Comparison of ENCODE assay signal across 21 cellular contexts in genomic region chr7:100944138-100944537, GRCh38. TPM values are rescaled to one million over a fixed set of nuclear protein-coding genes. Genes with fewer than 3 reads are reported as not detected.
DNase-seq lines count a peak whose midpoint lies in the region; ATAC-seq, FAIRE-seq and TF ChIP-seq lines count a peak whose summit lies in the region.
"Had no signal": no experiment of that assay in that cellular context is flagged by ENCODE, and none has a peak within 500 bp of the region (broad histone marks: within the 10 kb centered on the region; RNA-seq: fewer than 3 reads in every experiment).

No MANE protein-coding gene starts in this region.

- H3K79me2 ChIP-seq in HepG2 (ENCODE audit: insufficient read depth, low read length) (no peaks in the 10 kb centered on the region), H1 (ENCODE audit: control insufficient read depth in 1 of 2, insufficient read depth in 2 of 2, low read length in 2 of 2) (no peaks in the 10 kb centered on the region)

- peak overlapping the region; percentile 16; the same call in 1 of the 2 replicates for H2BK5ac ChIP-seq in H1 (ENCODE audit: low read depth, low read length)

- H4K5ac ChIP-seq in H1 (ENCODE audit: insufficient read length, low read depth, low read length): peak overlapping the region; percentile 23

- FAIRE-seq in HepG2 (lab: Jason Lieb, UNC): no peak
- no peak for FAIRE-seq in H1 (lab: Jason Lieb, UNC)
- FAIRE-seq: G401.6, GM12891, GM19239, HTR-8/SVneo had no signal

- TF ChIP-seq RAD21 in HepG2 (CRISPR knock-in tag; IDR thresholded peaks at IDR 0.05) (no peak), H1 (IDR thresholded peaks at IDR 0.05 in 1 of 2, conservative IDR thresholded peaks at IDR 0.05 in 1 of 2; ENCODE audit: low read depth in 2 of 2, low read length in 2 of 2) (no peak)

- H2BK12ac ChIP-seq in H1 (ENCODE audit: low read depth, low read length): no peak overlapping the region

- no peak overlapping the region for H2AFZ ChIP-seq in HepG2 (ENCODE audit: low read length)
- H2AFZ ChIP-seq in H1 (ENCODE audit: low read length): no peak overlapping the region

- TF ChIP-seq CTCF in HepG2 (CRISPR knock-in tag; IDR thresholded peaks at IDR 0.05) (no peak), right lobe of liver (IDR thresholded peaks at IDR 0.05) (no peak), H1 (IDR thresholded peaks at IDR 0.05; ENCODE audit: control extremely low read depth in 1 of 3, insufficient read depth in 1 of 3, low read depth in 1 of 3, low read length in 3 of 3) (no peak)

- H3K27me3 ChIP-seq in HepG2 (ENCODE audit: control insufficient read depth in 1 of 2, insufficient read depth in 2 of 2, low read length in 2 of 2) (peaks cover 0 to 7% of the 10 kb centered on the region in 2 experiments; a peak in 1 of 5 replicates), right lobe of liver (no peaks in the 10 kb centered on the region), HUES64 (ENCODE audit: insufficient read depth, low read length) (no peaks in the 10 kb centered on the region), H1 (replicated peaks in 1 of 4; ENCODE audit: control insufficient read depth in 3 of 4, extremely low read depth in 1 of 4, insufficient read depth in 3 of 4, low read length in 3 of 4) (no peaks in the 10 kb centered on the region)
- H3K27me3 ChIP-seq: BLaER1 treated with 17β-estradiol and CSF1 and Interleukin-3, amounts not matched to agents 10 nM and 100 nM had no signal

- in situ Hi-C loops in HepG2 (cut with HindIII; ENCODE audit: extremely low pct_ligation_motif_present, low pct_unique_long_range_greater_than_20kb): no loop called here

- H3K56ac ChIP-seq in H1 (replicated peaks; ENCODE audit: insufficient read length, low read depth, low read length): no peak overlapping the region

- H2BK20ac ChIP-seq in H1 (ENCODE audit: low read length): peak overlapping the region; percentile 98

- no peak overlapping the region for H3K23ac ChIP-seq in H1 (ENCODE audit: insufficient read length)

- H3K9ac ChIP-seq in HepG2 (ENCODE audit: insufficient read depth, low read depth, low read length): no peak overlapping the region
- H3K9ac ChIP-seq in HUES64 (ENCODE audit: low read depth, low read length): no peak overlapping the region
- H3K9ac ChIP-seq in H1 (replicated peaks in 1 of 4; ENCODE audit: extremely low read depth in 1 of 4, low read depth in 3 of 4, low read length in 3 of 4): no peak overlapping the region
- H3K9ac ChIP-seq: BLaER1 treated with 17β-estradiol and CSF1 and Interleukin-3, amounts not matched to agents 10 nM and 100 nM had no signal

- H3K27ac ChIP-seq in HepG2 (ENCODE audit: extremely low read length, insufficient read depth, low read length): no peak overlapping the region
- H3K27ac ChIP-seq in right lobe of liver: no peak overlapping the region
- peak overlapping the region; percentile 63; the same call in 1 of the 2 replicates for H3K27ac ChIP-seq in HUES64 (ENCODE audit: low read depth, low read length)
- no peak overlapping the region for H3K27ac ChIP-seq in H1 (ENCODE audit: low read depth, low read length)
- H3K27ac ChIP-seq: 22Rv1; BLaER1 treated with 17β-estradiol and CSF1 and Interleukin-3, amounts not matched to agents 10 nM and 100 nM had no signal

- no peak for TF ChIP-seq EP300 in HepG2 (IDR thresholded peaks at IDR 0.05; ENCODE audit: low read depth in 2 of 2, low read length in 2 of 2)
- no peak for TF ChIP-seq EP300 in HepG2 (CRISPR knock-in tag; IDR thresholded peaks at IDR 0.05; ENCODE audit: borderline replicate concordance)
- TF ChIP-seq EP300 in H1 (IDR thresholded peaks at IDR 0.05; ENCODE audit: borderline replicate concordance in 1 of 2, low read depth in 2 of 2, low read length in 2 of 2): no peak

- no peak overlapping the region for H2BK120ac ChIP-seq in H1 (replicated peaks; ENCODE audit: low read depth, low read length)

- no peaks in the 10 kb centered on the region for H4K20me1 ChIP-seq in HepG2 (ENCODE audit: insufficient read depth, low read length)
- H4K20me1 ChIP-seq in H1 (replicated peaks in 1 of 2; ENCODE audit: control insufficient read depth in 1 of 2, insufficient read depth in 2 of 2, low read length in 2 of 2): no peaks in the 10 kb centered on the region
- H4K20me1 ChIP-seq: BLaER1 treated with 17β-estradiol and CSF1 and Interleukin-3, amounts not matched to agents 10 nM and 100 nM had no signal

- H2AK5ac ChIP-seq in H1 (ENCODE audit: low read depth, low read length): no peak overlapping the region

- H3K9me3 ChIP-seq in HepG2 (ENCODE audit: low read length) (no peaks in the 10 kb centered on the region), right lobe of liver (no peaks in the 10 kb centered on the region), HUES64 (ENCODE audit: insufficient read depth, low read depth, low read length) (peaks cover 4% of the 10 kb centered on the region), H1 (ENCODE audit: insufficient read depth in 2 of 2, low read depth in 1 of 2, low read length in 1 of 2) (peaks cover 2 to 4% of the 10 kb centered on the region in 2 experiments; a peak in 2 of 4 replicates)

- H3K79me1 ChIP-seq in H1 (ENCODE audit: low read depth, low read length): no peaks in the 10 kb centered on the region

- 63% methylated on average over 3 of the region's 4 CpGs for WGBS in HepG2 (ENCODE audit: low lambda C conversion rate)
- 67% methylated on average over 3 of the region's 4 CpGs for WGBS in right lobe of liver (ENCODE audit: insufficient coverage, low coverage, low lambda C conversion rate, missing lambda C conversion rate)
- WGBS in HUES64: 90% methylated on average over 4 of the region's 4 CpGs
- WGBS in H1 (ENCODE audit: extremely low coverage in 1 of 2, insufficient coverage in 1 of 2, insufficient read length in 1 of 2, insufficient replicate concordance in 2 of 2, low coverage in 1 of 2, low lambda C conversion rate in 2 of 2, missing lambda C conversion rate in 1 of 2), 2 experiments: 81% methylated on average over 4 of the region's 4 CpGs; no CpG with 5 or more reads in 1 of the 2 experiments

- no peak overlapping the region for H3K14ac ChIP-seq in H1 (ENCODE audit: insufficient read length)

- no peak overlapping the region for H3K4me3 ChIP-seq in HepG2 (replicated peaks in 1 of 3; ENCODE audit: insufficient read depth in 1 of 3, low read depth in 2 of 3, low read length in 3 of 3)
- H3K4me3 ChIP-seq in right lobe of liver: no peak overlapping the region
- H3K4me3 ChIP-seq in HUES64 (ENCODE audit: low read length): no peak overlapping the region
- no peak overlapping the region for H3K4me3 ChIP-seq in H1 (ENCODE audit: extremely low read depth in 1 of 4, insufficient read depth in 2 of 4, low read depth in 3 of 4, low read length in 4 of 4)
- H3K4me3 ChIP-seq: BLaER1 treated with 17β-estradiol and CSF1 and Interleukin-3, amounts not matched to agents 10 nM and 100 nM had no signal

- H3K4me1 ChIP-seq in HepG2 (ENCODE audit: insufficient read depth, low read length) (peaks cover 12% of the 10 kb centered on the region), right lobe of liver (peaks cover 0 to 8% (median 0%) of the 10 kb centered on the region in 4 donors), HUES64 (ENCODE audit: insufficient read depth, low read length) (peaks cover 7% of the 10 kb centered on the region; the same call in 1 of the 2 replicates), H1 (replicated peaks in 1 of 4; ENCODE audit: control insufficient read depth in 3 of 4, insufficient read depth in 4 of 4, low read length in 3 of 4) (peaks cover under 1 to 7% (median 5%) of the 10 kb centered on the region in 4 experiments)

- TF ChIP-seq POLR2A in HepG2 (IDR thresholded peaks at IDR 0.05; ENCODE audit: insufficient read depth in 1 of 2, low read depth in 2 of 2, low read length in 2 of 2): no peak
- TF ChIP-seq POLR2A in right lobe of liver (IDR thresholded peaks at IDR 0.05): no peak
- TF ChIP-seq POLR2A in H1 (IDR thresholded peaks at IDR 0.05; ENCODE audit: control extremely low read depth in 1 of 2, low read depth in 2 of 2, low read length in 2 of 2): no peak

- H3K4ac ChIP-seq in H1 (replicated peaks; ENCODE audit: insufficient read length, low read depth, low read length): no peak overlapping the region

- intact Hi-C loops in HepG2 (cut with micrococcal nuclease; ENCODE audit: unreplicated experiment): no loop called here
- intact Hi-C loops in right lobe of liver (cut with DNase I): no loop called here

- no peak overlapping the region for H2BK15ac ChIP-seq in H1 (ENCODE audit: low read length)

- no peak overlapping the region for H3K4me2 ChIP-seq in HepG2 (ENCODE audit: low read depth, low read length)
- H3K4me2 ChIP-seq in H1 (ENCODE audit: insufficient read depth in 1 of 2, low read depth in 2 of 2, low read length in 2 of 2): no peak overlapping the region; a peak in 1 of 4 replicates

- DNase-seq in HepG2 (ENCODE audit: low spot score) (no peak), right lobe of liver (no peak), H1 (ENCODE audit: low read depth in 1 of 2, low spot score in 2 of 2) (no peak), H4 (ENCODE audit: low spot score) (no peak), DMS153 treated with DMSO at 0.1 percent for 48 hours (lab: John Stamatoyannopoulos, UW; ENCODE audit: unreplicated experiment) (no peak), NCI-H1436 (lab: John Stamatoyannopoulos, UW) (no peak)
- DNase-seq: Calu3; CD8-positive, alpha-beta T cell; DMS53; GOT3; HCEC 1CT; HFFc6 had no signal

- peaks cover 2% of the 10 kb centered on the region; the same call in 1 of the 2 replicates for H3K23me2 ChIP-seq in H1 (ENCODE audit: low read depth, low read length)

- no peak overlapping the region for H4K8ac ChIP-seq in H1 (ENCODE audit: extremely low read depth, insufficient read depth, low read length)

- no peaks in the 10 kb centered on the region for H3K36me3 ChIP-seq in HepG2 (replicated peaks in 1 of 2; ENCODE audit: control insufficient read depth in 1 of 2, insufficient read depth in 2 of 2, low read length in 2 of 2)
- H3K36me3 ChIP-seq in right lobe of liver: no peaks in the 10 kb centered on the region
- no peaks in the 10 kb centered on the region for H3K36me3 ChIP-seq in HUES64 (ENCODE audit: insufficient read depth, low read length)
- no peaks in the 10 kb centered on the region for H3K36me3 ChIP-seq in H1 (ENCODE audit: control insufficient read depth in 2 of 4, insufficient read depth in 4 of 4, low read length in 3 of 4)
- H3K36me3 ChIP-seq: BLaER1 treated with 17β-estradiol and CSF1 and Interleukin-3, amounts not matched to agents 10 nM and 100 nM had no signal

- no TSS peak for BruUV-seq in HepG2 (replicated peaks; lab: Mats Ljungman, UMichigan)

- no peak overlapping the region for H4K91ac ChIP-seq in H1 (replicated peaks; ENCODE audit: insufficient read length, low read length)

- H3K18ac ChIP-seq in H1 (ENCODE audit: extremely low read depth, low read length): peak overlapping the region; percentile 81

- POLR2A ChIA-PET in HepG2 (lab: Yijun Ruan, JAX) (no interaction called here), H1 (lab: Charles Lee; ENCODE audit: partially characterized antibody) (interaction anchor here (0.6 kb wide), 1 partner anchor 14 kb away, joined by 3 read pairs; no protein-coding TSS in a partner anchor)

- CTCF ChIA-PET in HepG2 (lab: Yijun Ruan, JAX; ENCODE audit: low intra/inter-chr PET ratio, low total read pairs) (no interaction called here), H1 (lab: Charles Lee; ENCODE audit: partially characterized antibody) (interaction anchor here (1.0 to 1.8 kb wide), 5 partner anchors 12 to 114 kb away, joined by 3 to 6 read pairs (median 4); partner anchors contain the start of gene MUC17)

- ATAC-seq in HepG2 (no peak), right lobe of liver (no peak), GM21360 (IDR thresholded peaks at IDR 0.05; ENCODE audit: unreplicated experiment) (no peak)
- ATAC-seq: CD8-positive, alpha-beta T cell had no signal

RNA-seq across cellular contexts. Expression of gene MUC3A, which starts 5.2 kb away (rescaled TPM):
- total RNA-seq in HepG2 (2016; rRNA removed; fragmentation: Illumina TruSeq; extraction: Trizol) (not detected in 2 replicates), right lobe of liver (10 to 100 TPM in 3 of 6 experiments, 1 to 10 TPM in 3; 3.2 to 12.8 (median 8.9) TPM)
- total RNA-seq in HepG2 (2016; cell fraction: cytosol; rRNA removed; fragmentation: Illumina TruSeq; extraction: Trizol; ENCODE audit: low read depth): not detected in 2 replicates
- not detected in 2 replicates for total RNA-seq in HepG2 (2016; cell fraction: insoluble cytoplasmic fraction; rRNA removed; fragmentation: Illumina TruSeq; extraction: Trizol)
- not detected in 2 replicates for total RNA-seq in HepG2 (2016; cell fraction: membrane; rRNA removed; fragmentation: Illumina TruSeq; extraction: Trizol)
- total RNA-seq in HepG2 (2016; cell fraction: nucleus; rRNA removed; fragmentation: Illumina TruSeq; extraction: Trizol): not detected in 2 replicates
- polyA plus RNA-seq in HepG2 (2011; rRNA removed) (0.01 and 0.07 TPM in 2 replicates), H1 (2011; rRNA removed) (15.4 and 27.2 TPM in 2 replicates)
- 0.01 and 0.03 TPM in 2 replicates for polyA plus RNA-seq in HepG2 (2011; cell fraction: cytosol; rRNA removed)
- 0.19 and 0.21 TPM in 2 replicates for polyA plus RNA-seq in HepG2 (2011; cell fraction: nucleus; rRNA removed)
- 0.20 and 0.23 TPM in 2 replicates for polyA plus RNA-seq in HepG2 (2012)
- polyA plus RNA-seq in HepG2 (2016; cell fraction: cytosol; fragmentation: Illumina TruSeq; extraction: Trizol; ENCODE audit: low read depth): 0.17 TPM in 1 of 2 replicates, not detected in the other
- polyA plus RNA-seq in HepG2 (2016; cell fraction: insoluble cytoplasmic fraction; fragmentation: Illumina TruSeq; extraction: Trizol; ENCODE audit: low read depth): 0.17 TPM in 1 of 2 replicates, not detected in the other
- polyA plus RNA-seq in HepG2 (2016; cell fraction: membrane; fragmentation: Illumina TruSeq; extraction: Trizol; ENCODE audit: low read depth): 0.17 and 0.26 TPM in 2 replicates
- polyA plus RNA-seq in HepG2 (2016; cell fraction: nucleus; fragmentation: Illumina TruSeq; extraction: Trizol; ENCODE audit: insufficient read depth, low read depth): 0.12 and 0.32 TPM in 2 replicates
- not detected in 2 replicates for polyA minus RNA-seq in HepG2 (2011; rRNA and poly(A)+ RNA removed; ENCODE audit: low replicate concordance)
- polyA minus RNA-seq in HepG2 (2011; cell fraction: cytosol; rRNA and poly(A)+ RNA removed): not detected in 2 replicates
- polyA minus RNA-seq in HepG2 (2011; cell fraction: nucleus; rRNA and poly(A)+ RNA removed): under 0.01 and 0.13 TPM in 2 replicates
- 21.9 TPM for polyA plus RNA-seq in HUES64 (2013, experiment 1 of 2)
- 30.2 TPM for polyA plus RNA-seq in HUES64 (2013, experiment 2 of 2)
- total RNA-seq in H1 (2021; fragmentation: NEBNext Ultra II Directional; extraction: Animal tissue kit (Norgen Biotek cat#: 25700)): 43.9 and 44.6 TPM in 2 replicates
- 7.0 TPM for polyA plus RNA-seq in H1 (2011; cell fraction: cytosol; rRNA removed)
- 15.8 TPM for polyA plus RNA-seq in H1 (2011; cell fraction: nucleus; rRNA removed)
- 34.2 to 38.8 TPM (median 37.1 TPM) in 4 replicates for polyA plus RNA-seq in H1 (2012, experiment 1 of 2)
- polyA plus RNA-seq in H1 (2012, experiment 2 of 2): 39.8 TPM
- 64.8 TPM for polyA plus RNA-seq in H1 (2013, experiment 1 of 2)
- 68.9 TPM for polyA plus RNA-seq in H1 (2013, experiment 2 of 2)
- 5.2 and 12.2 TPM in 2 replicates for polyA minus RNA-seq in H1 (2011; rRNA and poly(A)+ RNA removed)
- 13.4 TPM for polyA minus RNA-seq in H1 (2011; cell fraction: cytosol; rRNA and poly(A)+ RNA removed)
- polyA minus RNA-seq in H1 (2011; cell fraction: nucleus; rRNA and poly(A)+ RNA removed): 7.9 TPM
- total RNA-seq in H4 (2014; rRNA removed; shearing (Covaris generic)): not detected in 2 replicates
- total RNA-seq: CD8-positive, alpha-beta T cell; HFFc6 had no signal
- polyA plus RNA-seq: AG04450 had no signal

RNA-seq across cellular contexts. Expression of gene MUC12, which starts 25.2 kb away (rescaled TPM):
- total RNA-seq in HepG2 (2016; rRNA removed; fragmentation: Illumina TruSeq; extraction: Trizol) (not detected in 2 replicates), right lobe of liver (not detected)
- total RNA-seq in HepG2 (2016; cell fraction: cytosol; rRNA removed; fragmentation: Illumina TruSeq; extraction: Trizol; ENCODE audit: low read depth): not detected in 2 replicates
- total RNA-seq in HepG2 (2016; cell fraction: insoluble cytoplasmic fraction; rRNA removed; fragmentation: Illumina TruSeq; extraction: Trizol): not detected in 2 replicates
- total RNA-seq in HepG2 (2016; cell fraction: membrane; rRNA removed; fragmentation: Illumina TruSeq; extraction: Trizol): 0.62 TPM in 1 of 2 replicates, not detected in the other
- total RNA-seq in HepG2 (2016; cell fraction: nucleus; rRNA removed; fragmentation: Illumina TruSeq; extraction: Trizol): not detected in 2 replicates
- polyA plus RNA-seq in HepG2 (2011; rRNA removed) (not detected in 2 replicates), H1 (2011; rRNA removed) (13.5 and 16.2 TPM in 2 replicates)
- polyA plus RNA-seq in HepG2 (2011; cell fraction: cytosol; rRNA removed): not detected in 2 replicates
- polyA plus RNA-seq in HepG2 (2011; cell fraction: nucleus; rRNA removed): 0.16 TPM in 1 of 2 replicates, not detected in the other
- polyA plus RNA-seq in HepG2 (2012): 0.01 and 0.13 TPM in 2 replicates
- not detected in 2 replicates for polyA plus RNA-seq in HepG2 (2016; cell fraction: cytosol; fragmentation: Illumina TruSeq; extraction: Trizol; ENCODE audit: low read depth)
- polyA plus RNA-seq in HepG2 (2016; cell fraction: insoluble cytoplasmic fraction; fragmentation: Illumina TruSeq; extraction: Trizol; ENCODE audit: low read depth): not detected in 2 replicates
- polyA plus RNA-seq in HepG2 (2016; cell fraction: membrane; fragmentation: Illumina TruSeq; extraction: Trizol; ENCODE audit: low read depth): not detected in 2 replicates
- polyA plus RNA-seq in HepG2 (2016; cell fraction: nucleus; fragmentation: Illumina TruSeq; extraction: Trizol; ENCODE audit: insufficient read depth, low read depth): 0.84 TPM in 1 of 2 replicates, not detected in the other
- not detected in 2 replicates for polyA minus RNA-seq in HepG2 (2011; rRNA and poly(A)+ RNA removed; ENCODE audit: low replicate concordance)
- not detected in 2 replicates for polyA minus RNA-seq in HepG2 (2011; cell fraction: cytosol; rRNA and poly(A)+ RNA removed)
- polyA minus RNA-seq in HepG2 (2011; cell fraction: nucleus; rRNA and poly(A)+ RNA removed): not detected in 2 replicates
- polyA plus RNA-seq in HUES64 (2013, experiment 1 of 2): 6.7 TPM
- 9.8 TPM for polyA plus RNA-seq in HUES64 (2013, experiment 2 of 2)
- 7.0 and 7.7 TPM in 2 replicates for total RNA-seq in H1 (2021; fragmentation: NEBNext Ultra II Directional; extraction: Animal tissue kit (Norgen Biotek cat#: 25700))
- polyA plus RNA-seq in H1 (2011; cell fraction: cytosol; rRNA removed): 8.4 TPM
- 8.0 TPM for polyA plus RNA-seq in H1 (2011; cell fraction: nucleus; rRNA removed)
- polyA plus RNA-seq in H1 (2012, experiment 1 of 2): 8.9 to 12.8 TPM (median 11.4 TPM) in 4 replicates
- polyA plus RNA-seq in H1 (2012, experiment 2 of 2): 20.3 TPM
- polyA plus RNA-seq in H1 (2013, experiment 1 of 2): 11.1 TPM
- 10.6 TPM for polyA plus RNA-seq in H1 (2013, experiment 2 of 2)
- 1.1 and 1.3 TPM in 2 replicates for polyA minus RNA-seq in H1 (2011; rRNA and poly(A)+ RNA removed)
- 2.6 TPM for polyA minus RNA-seq in H1 (2011; cell fraction: cytosol; rRNA and poly(A)+ RNA removed)
- polyA minus RNA-seq in H1 (2011; cell fraction: nucleus; rRNA and poly(A)+ RNA removed): 2.5 TPM
- 0.54 and 1.0 TPM in 2 replicates for total RNA-seq in H4 (2014; rRNA removed; shearing (Covaris generic))
- total RNA-seq: CD8-positive, alpha-beta T cell had no signal

RNA-seq across cellular contexts. Expression of gene ACHE, which starts 48.5 kb away (rescaled TPM):
- total RNA-seq in HepG2 (2016; rRNA removed; fragmentation: Illumina TruSeq; extraction: Trizol) (0.18 TPM in 1 of 2 replicates, not detected in the other), right lobe of liver (1 to 10 TPM in 5 of 6 experiments, under 1 TPM in 1; 0.59 to 6.0 (median 3.0) TPM)
- total RNA-seq in HepG2 (2016; cell fraction: cytosol; rRNA removed; fragmentation: Illumina TruSeq; extraction: Trizol; ENCODE audit: low read depth): not detected in 2 replicates
- total RNA-seq in HepG2 (2016; cell fraction: insoluble cytoplasmic fraction; rRNA removed; fragmentation: Illumina TruSeq; extraction: Trizol): 0.09 TPM in 1 of 2 replicates, not detected in the other
- total RNA-seq in HepG2 (2016; cell fraction: membrane; rRNA removed; fragmentation: Illumina TruSeq; extraction: Trizol): not detected in 2 replicates
- not detected in 2 replicates for total RNA-seq in HepG2 (2016; cell fraction: nucleus; rRNA removed; fragmentation: Illumina TruSeq; extraction: Trizol)
- polyA plus RNA-seq in HepG2 (2011; rRNA removed) (0.40 and 0.99 TPM in 2 replicates), H1 (2011; rRNA removed) (1.4 and 2.8 TPM in 2 replicates)
- 0.25 and 0.38 TPM in 2 replicates for polyA plus RNA-seq in HepG2 (2011; cell fraction: cytosol; rRNA removed)
- polyA plus RNA-seq in HepG2 (2011; cell fraction: nucleus; rRNA removed): 2.2 and 3.0 TPM in 2 replicates
- 0.27 and 0.87 TPM in 2 replicates for polyA plus RNA-seq in HepG2 (2012)
- 0.05 and 0.07 TPM in 2 replicates for polyA plus RNA-seq in HepG2 (2016; cell fraction: cytosol; fragmentation: Illumina TruSeq; extraction: Trizol; ENCODE audit: low read depth)
- polyA plus RNA-seq in HepG2 (2016; cell fraction: insoluble cytoplasmic fraction; fragmentation: Illumina TruSeq; extraction: Trizol; ENCODE audit: low read depth): not detected in 2 replicates
- polyA plus RNA-seq in HepG2 (2016; cell fraction: membrane; fragmentation: Illumina TruSeq; extraction: Trizol; ENCODE audit: low read depth): 0.08 TPM in 1 of 2 replicates, not detected in the other
- 0.77 and 1.1 TPM in 2 replicates for polyA plus RNA-seq in HepG2 (2016; cell fraction: nucleus; fragmentation: Illumina TruSeq; extraction: Trizol; ENCODE audit: insufficient read depth, low read depth)
- polyA minus RNA-seq in HepG2 (2011; rRNA and poly(A)+ RNA removed; ENCODE audit: low replicate concordance): 0.09 and 0.28 TPM in 2 replicates
- polyA minus RNA-seq in HepG2 (2011; cell fraction: cytosol; rRNA and poly(A)+ RNA removed): not detected in 2 replicates
- 0.26 and 0.75 TPM in 2 replicates for polyA minus RNA-seq in HepG2 (2011; cell fraction: nucleus; rRNA and poly(A)+ RNA removed)
- polyA plus RNA-seq in HUES64 (2013, experiment 1 of 2): 3.4 TPM
- polyA plus RNA-seq in HUES64 (2013, experiment 2 of 2): 4.0 TPM
- total RNA-seq in H1 (2021; fragmentation: NEBNext Ultra II Directional; extraction: Animal tissue kit (Norgen Biotek cat#: 25700)): 4.3 and 4.8 TPM in 2 replicates
- polyA plus RNA-seq in H1 (2011; cell fraction: cytosol; rRNA removed): 1.8 TPM
- polyA plus RNA-seq in H1 (2011; cell fraction: nucleus; rRNA removed): 7.7 TPM
- 1.6 to 2.9 TPM (median 2.2 TPM) in 4 replicates for polyA plus RNA-seq in H1 (2012, experiment 1 of 2)
- 1.2 TPM for polyA plus RNA-seq in H1 (2012, experiment 2 of 2)
- 6.7 TPM for polyA plus RNA-seq in H1 (2013, experiment 1 of 2)
- polyA plus RNA-seq in H1 (2013, experiment 2 of 2): 6.3 TPM
- polyA minus RNA-seq in H1 (2011; rRNA and poly(A)+ RNA removed): 0.44 and 0.95 TPM in 2 replicates
- polyA minus RNA-seq in H1 (2011; cell fraction: cytosol; rRNA and poly(A)+ RNA removed): 2.3 TPM
- polyA minus RNA-seq in H1 (2011; cell fraction: nucleus; rRNA and poly(A)+ RNA removed): 2.3 TPM
- 0.15 TPM in 1 of 2 replicates, not detected in the other for total RNA-seq in H4 (2014; rRNA removed; shearing (Covaris generic))

RNA-seq across cellular contexts. Expression of gene UFSP1, which starts 54.6 kb away (rescaled TPM):
- total RNA-seq in HepG2 (2016; rRNA removed; fragmentation: Illumina TruSeq; extraction: Trizol) (2.8 and 3.3 TPM in 2 replicates), right lobe of liver (1 to 10 TPM; 1.0 to 3.4 (median 2.1) TPM)
- 1.7 and 2.1 TPM in 2 replicates for total RNA-seq in HepG2 (2016; cell fraction: cytosol; rRNA removed; fragmentation: Illumina TruSeq; extraction: Trizol; ENCODE audit: low read depth)
- 2.5 and 3.0 TPM in 2 replicates for total RNA-seq in HepG2 (2016; cell fraction: insoluble cytoplasmic fraction; rRNA removed; fragmentation: Illumina TruSeq; extraction: Trizol)
- total RNA-seq in HepG2 (2016; cell fraction: membrane; rRNA removed; fragmentation: Illumina TruSeq; extraction: Trizol): 1.7 and 2.0 TPM in 2 replicates
- 2.3 TPM in 2 replicates for total RNA-seq in HepG2 (2016; cell fraction: nucleus; rRNA removed; fragmentation: Illumina TruSeq; extraction: Trizol)
- polyA plus RNA-seq in HepG2 (2011; rRNA removed) (0.65 and 1.3 TPM in 2 replicates), H1 (2011; rRNA removed) (1.6 and 2.1 TPM in 2 replicates)
- polyA plus RNA-seq in HepG2 (2011; cell fraction: cytosol; rRNA removed): 0.65 and 1.2 TPM in 2 replicates
- 2.0 and 2.5 TPM in 2 replicates for polyA plus RNA-seq in HepG2 (2011; cell fraction: nucleus; rRNA removed)
- 0.96 and 1.6 TPM in 2 replicates for polyA plus RNA-seq in HepG2 (2012)
- polyA plus RNA-seq in HepG2 (2016; cell fraction: cytosol; fragmentation: Illumina TruSeq; extraction: Trizol; ENCODE audit: low read depth): 0.41 and 0.42 TPM in 2 replicates
- polyA plus RNA-seq in HepG2 (2016; cell fraction: insoluble cytoplasmic fraction; fragmentation: Illumina TruSeq; extraction: Trizol; ENCODE audit: low read depth): 1.9 and 2.3 TPM in 2 replicates
- 0.65 and 0.74 TPM in 2 replicates for polyA plus RNA-seq in HepG2 (2016; cell fraction: membrane; fragmentation: Illumina TruSeq; extraction: Trizol; ENCODE audit: low read depth)
- 1.0 and 1.5 TPM in 2 replicates for polyA plus RNA-seq in HepG2 (2016; cell fraction: nucleus; fragmentation: Illumina TruSeq; extraction: Trizol; ENCODE audit: insufficient read depth, low read depth)
- polyA minus RNA-seq in HepG2 (2011; rRNA and poly(A)+ RNA removed; ENCODE audit: low replicate concordance): 5.4 and 9.8 TPM in 2 replicates
- polyA minus RNA-seq in HepG2 (2011; cell fraction: cytosol; rRNA and poly(A)+ RNA removed): 0.89 and 1.7 TPM in 2 replicates
- polyA minus RNA-seq in HepG2 (2011; cell fraction: nucleus; rRNA and poly(A)+ RNA removed): 6.2 and 7.6 TPM in 2 replicates
- 2.5 TPM for polyA plus RNA-seq in HUES64 (2013, experiment 1 of 2)
- 2.7 TPM for polyA plus RNA-seq in HUES64 (2013, experiment 2 of 2)
- total RNA-seq in H1 (2021; fragmentation: NEBNext Ultra II Directional; extraction: Animal tissue kit (Norgen Biotek cat#: 25700)): 4.3 and 4.8 TPM in 2 replicates
- polyA plus RNA-seq in H1 (2011; cell fraction: cytosol; rRNA removed): 2.0 TPM
- polyA plus RNA-seq in H1 (2011; cell fraction: nucleus; rRNA removed): 3.2 TPM
- 1.9 to 3.0 TPM (median 2.0 TPM) in 4 replicates for polyA plus RNA-seq in H1 (2012, experiment 1 of 2)
- 1.5 TPM for polyA plus RNA-seq in H1 (2012, experiment 2 of 2)
- polyA plus RNA-seq in H1 (2013, experiment 1 of 2): 1.6 TPM
- polyA plus RNA-seq in H1 (2013, experiment 2 of 2): 1.5 TPM
- polyA minus RNA-seq in H1 (2011; rRNA and poly(A)+ RNA removed): 1.8 and 4.7 TPM in 2 replicates
- polyA minus RNA-seq in H1 (2011; cell fraction: cytosol; rRNA and poly(A)+ RNA removed): 7.5 TPM
- 16.2 TPM for polyA minus RNA-seq in H1 (2011; cell fraction: nucleus; rRNA and poly(A)+ RNA removed)
- total RNA-seq in H4 (2014; rRNA removed; shearing (Covaris generic)): 6.3 and 6.7 TPM in 2 replicates

Comparison
In these comparisons a context has a peak if more than half of its experiments do, and no peak if none do; other contexts are left out.
1. Of the 41 proteins assayed by ChIP-seq in both HepG2 and H1: peak only in HepG2: none; only in H1: KDM1A; in both: none; in neither: 40.